ENCODE assay signal across 1 cellular context in genomic region chr19:46210634-46211033, GRCh38.
TF ChIP-seq lines count a peak whose summit lies in the region.

No MANE protein-coding gene starts in this region.

TF ChIP-seq in K562, 482 proteins besides CTCF, POLR2A, EP300 and RAD21 (continued from another document):
- TF ChIP-seq, protein P1, sequence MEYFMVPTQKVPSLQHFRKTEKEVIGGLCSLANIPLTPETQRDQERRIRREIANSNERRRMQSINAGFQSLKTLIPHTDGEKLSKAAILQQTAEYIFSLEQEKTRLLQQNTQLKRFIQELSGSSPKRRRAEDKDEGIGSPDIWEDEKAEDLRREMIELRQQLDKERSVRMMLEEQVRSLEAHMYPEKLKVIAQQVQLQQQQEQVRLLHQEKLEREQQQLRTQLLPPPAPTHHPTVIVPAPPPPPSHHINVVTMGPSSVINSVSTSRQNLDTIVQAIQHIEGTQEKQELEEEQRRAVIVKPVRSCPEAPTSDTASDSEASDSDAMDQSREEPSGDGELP (CRISPR knock-in tag; IDR thresholded peaks at IDR 0.05; ENCODE audit: borderline replicate concordance): peak; percentile 46; the same call in 1 of the 2 replicates
- TF ChIP-seq SMARCB1 (IDR thresholded peaks at IDR 0.05; ENCODE audit: insufficient read length, low read depth): no peak
